8 cellular contexts compared by ENCODE assay signal in genomic region chr9:93132287-93132927, GRCh38. TPM values are rescaled to one million over a fixed set of nuclear protein-coding genes. Genes with fewer than 3 reads are reported as not detected.
DNase-seq lines count a peak whose midpoint lies in the region; ATAC-seq and TF ChIP-seq lines count a peak whose summit lies in the region.

No MANE protein-coding gene starts in this region.

- H3K4me3 ChIP-seq in heart right ventricle (peak overlapping the region in 9 of 10 donors; percentile 57 to 97 (median 76)), prostate gland (peak overlapping the region; percentile 77 to 89)

- DNase-seq in DMS153 treated with DMSO at 0.1 percent for 48 hours (lab: John Stamatoyannopoulos, UW; ENCODE audit: unreplicated experiment) (peak; percentile 11), DMS153 (lab: John Stamatoyannopoulos, UW) (no peak), heart right ventricle (peak; percentile 74 to 76), prostate gland (ENCODE audit: low spot score) (peak; percentile 87), SHP77 (lab: John Stamatoyannopoulos, UW) (no peak), NCI-H1694 treated with DMSO at 0.1 percent for 48 hours (lab: John Stamatoyannopoulos, UW) (no peak), HUDEP-2 (lab: John Stamatoyannopoulos, UW; ENCODE audit: unreplicated experiment in 76 of 76) (no peak)
- no peak for DNase-seq in activated T-helper 2 cell treated with anti-CD3 and anti-CD28 coated beads, Interferon-gamma antibody, Interleukin-2, Interleukin-4, amounts not matched to agents 10 μg/mL and 5 μg/mL and 100 μg/mL, durations not matched to agents 14 hours and 24 hours and 36 hours (ENCODE audit: low spot score)

- H3K9me3 ChIP-seq in heart right ventricle (no peaks in the 10 kb centered on the region), prostate gland (no peaks in the 10 kb centered on the region)

- ATAC-seq in heart right ventricle: peak in 7 of 8 donors; percentile 13 to 61 (median 42)

- H3K36me3 ChIP-seq in heart right ventricle: peaks cover 0 to 15% (median 0%) of the 10 kb centered on the region in 9 donors
- H3K36me3 ChIP-seq in prostate gland: no peaks in the 10 kb centered on the region

- TF ChIP-seq CTCF in heart right ventricle (IDR thresholded peaks at IDR 0.05): no peak
- TF ChIP-seq CTCF in prostate gland (IDR thresholded peaks at IDR 0.05): no peak

- 35 to 42% methylated on average over 12 of the region's 12 CpGs for WGBS in heart right ventricle, 2 donors
- 11% methylated on average over 11 of the region's 12 CpGs for WGBS in prostate gland

- H3K4me1 Mint-ChIP-seq in activated T-helper 2 cell treated with anti-CD3 and anti-CD28 coated beads, Interferon-gamma antibody, Interleukin-2, Interleukin-4, amounts not matched to agents 10 μg/mL and 5 μg/mL and 100 μg/mL, durations not matched to agents 14 hours and 24 hours and 36 hours (ENCODE audit: low read depth): peaks cover 51% of the 10 kb centered on the region

- H3K4me1 ChIP-seq in heart right ventricle (peaks cover 34 to 77% (median 68%) of the 10 kb centered on the region in 9 donors), prostate gland (replicated peaks) (peaks cover 38% of the 10 kb centered on the region)

- H3K27me3 ChIP-seq in heart right ventricle (no peaks in the 10 kb centered on the region), prostate gland (replicated peaks; ENCODE audit: insufficient read depth) (no peaks in the 10 kb centered on the region)

- intact Hi-C loops in activated T-helper 2 cell treated with anti-CD3 and anti-CD28 coated beads, Interferon-gamma antibody, Interleukin-2, Interleukin-4, amounts not matched to agents 10 μg/mL and 5 μg/mL and 100 μg/mL, durations not matched to agents 14 hours and 24 hours and 36 hours (cut with micrococcal nuclease): loop anchor here (5.0 kb wide), 1 partner anchor 70 kb away; no protein-coding TSS in a partner anchor
- intact Hi-C loops in heart right ventricle (cut with DNase I) (loop anchor here in 2 of 10 donors (10.0 kb wide), 1 partner anchor 322 kb away; the partner anchor contains the start of genes FAM120A (in 2 of the 2) and FAM120AOS (in 2 of the 2)), prostate gland (cut with DNase I) (loop anchor here (5.0 to 10.0 kb wide), 3 partner anchors 35 to 322 kb away; partner anchors contain the start of genes CARD19, FAM120A and FAM120AOS)

- no peaks in the 10 kb centered on the region for H3K27me3 Mint-ChIP-seq in activated T-helper 2 cell treated with anti-CD3 and anti-CD28 coated beads, Interferon-gamma antibody, Interleukin-2, Interleukin-4, amounts not matched to agents 10 μg/mL and 5 μg/mL and 100 μg/mL, durations not matched to agents 14 hours and 24 hours and 36 hours (ENCODE audit: low read depth)

- peaks cover 43% of the 10 kb centered on the region for H3K36me3 Mint-ChIP-seq in activated T-helper 2 cell treated with anti-CD3 and anti-CD28 coated beads, Interferon-gamma antibody, Interleukin-2, Interleukin-4, amounts not matched to agents 10 μg/mL and 5 μg/mL and 100 μg/mL, durations not matched to agents 14 hours and 24 hours and 36 hours (ENCODE audit: low read depth)

- H3K27ac ChIP-seq in heart right ventricle (peak overlapping the region; percentile 74 to 99 (median 94)), prostate gland (peak overlapping the region; percentile 93 to 97)

- TF ChIP-seq POLR2A in prostate gland (IDR thresholded peaks at IDR 0.05): peak; percentile 35

- peak overlapping the region; percentile 90 for H3K4me3 Mint-ChIP-seq in activated T-helper 2 cell treated with anti-CD3 and anti-CD28 coated beads, Interferon-gamma antibody, Interleukin-2, Interleukin-4, amounts not matched to agents 10 μg/mL and 5 μg/mL and 100 μg/mL, durations not matched to agents 14 hours and 24 hours and 36 hours (ENCODE audit: low read depth)

- peak overlapping the region; percentile 90 for H3K27ac Mint-ChIP-seq in activated T-helper 2 cell treated with anti-CD3 and anti-CD28 coated beads, Interferon-gamma antibody, Interleukin-2, Interleukin-4, amounts not matched to agents 10 μg/mL and 5 μg/mL and 100 μg/mL, durations not matched to agents 14 hours and 24 hours and 36 hours

- H3K9me3 Mint-ChIP-seq in activated T-helper 2 cell treated with anti-CD3 and anti-CD28 coated beads, Interferon-gamma antibody, Interleukin-2, Interleukin-4, amounts not matched to agents 10 μg/mL and 5 μg/mL and 100 μg/mL, durations not matched to agents 14 hours and 24 hours and 36 hours: no peaks in the 10 kb centered on the region

RNA-seq across cellular contexts. Expression of gene NINJ1, which starts 1.6 kb away (rescaled TPM):
- 113 and 114 TPM in 2 replicates for total RNA-seq in activated T-helper 2 cell treated with anti-CD3 and anti-CD28 coated beads, Interferon-gamma antibody, Interleukin-2, Interleukin-4, amounts not matched to agents 10 μg/mL and 5 μg/mL and 100 μg/mL, durations not matched to agents 14 hours and 24 hours and 36 hours
- 10 to 100 TPM; 35.5 to 77.1 (median 41.3) TPM for total RNA-seq in heart right ventricle
- polyA plus RNA-seq in heart right ventricle: 10 to 100 TPM; 39.8 to 50.3 TPM
- total RNA-seq in prostate gland: 100 to 1,000 TPM; 139 to 183 TPM

RNA-seq across cellular contexts. Expression of gene CARD19, which starts 36.4 kb away (rescaled TPM):
- 52.6 and 57.2 TPM in 2 replicates for total RNA-seq in activated T-helper 2 cell treated with anti-CD3 and anti-CD28 coated beads, Interferon-gamma antibody, Interleukin-2, Interleukin-4, amounts not matched to agents 10 μg/mL and 5 μg/mL and 100 μg/mL, durations not matched to agents 14 hours and 24 hours and 36 hours
- total RNA-seq in heart right ventricle: 10 to 100 TPM; 22.3 to 33.7 (median 25.9) TPM
- 10 to 100 TPM; 41.9 to 47.3 TPM for polyA plus RNA-seq in heart right ventricle
- 100 to 1,000 TPM in 1 of 2 donors, 10 to 100 TPM in 1; 41.9 to 111 TPM for total RNA-seq in prostate gland

RNA-seq across cellular contexts. Expression of gene WNK2, which starts 51.5 kb away (rescaled TPM):
- 1.2 and 1.6 TPM in 2 replicates for total RNA-seq in activated T-helper 2 cell treated with anti-CD3 and anti-CD28 coated beads, Interferon-gamma antibody, Interleukin-2, Interleukin-4, amounts not matched to agents 10 μg/mL and 5 μg/mL and 100 μg/mL, durations not matched to agents 14 hours and 24 hours and 36 hours
- total RNA-seq in heart right ventricle (100 to 1,000 TPM; 138 to 236 (median 200) TPM), prostate gland (100 to 1,000 TPM in 1 of 2 donors, 10 to 100 TPM in 1; 77.9 to 136 TPM)
- polyA plus RNA-seq in heart right ventricle: 100 to 1,000 TPM in 1 of 2 donors, 10 to 100 TPM in 1; 16.6 to 115 TPM

Comparison
In these comparisons a context has a peak if more than half of its experiments do, and no peak if none do; other contexts are left out.
1. DNase-seq: peak in DMS153 treated with DMSO at 0.1 percent for 48 hours (single experiment), heart right ventricle (2 of 2) and prostate gland (single experiment); none in DMS153 (single experiment), activated T-helper 2 cell treated with anti-CD3 and anti-CD28 coated beads, Interferon-gamma antibody, Interleukin-2, Interleukin-4, amounts not matched to agents 10 μg/mL and 5 μg/mL and 100 μg/mL, durations not matched to agents 14 hours and 24 hours and 36 hours (single experiment), SHP77 (0 of 2), NCI-H1694 treated with DMSO at 0.1 percent for 48 hours (single experiment) and HUDEP-2 (0 of 76).
2. RNA of gene WNK2, which starts 51.5 kb away (total RNA-seq): 138 to 236 TPM in heart right ventricle and 77.9 to 136 TPM in prostate gland; 1.2 to 1.6 TPM in activated T-helper 2 cell treated with anti-CD3 and anti-CD28 coated beads, Interferon-gamma antibody, Interleukin-2, Interleukin-4, amounts not matched to agents 10 μg/mL and 5 μg/mL and 100 μg/mL, durations not matched to agents 14 hours and 24 hours and 36 hours; every median in the first group is over 10 times any median in the second.